Comparison of ENCODE assay signal across 8 cellular contexts in the genomic region with DNA sequence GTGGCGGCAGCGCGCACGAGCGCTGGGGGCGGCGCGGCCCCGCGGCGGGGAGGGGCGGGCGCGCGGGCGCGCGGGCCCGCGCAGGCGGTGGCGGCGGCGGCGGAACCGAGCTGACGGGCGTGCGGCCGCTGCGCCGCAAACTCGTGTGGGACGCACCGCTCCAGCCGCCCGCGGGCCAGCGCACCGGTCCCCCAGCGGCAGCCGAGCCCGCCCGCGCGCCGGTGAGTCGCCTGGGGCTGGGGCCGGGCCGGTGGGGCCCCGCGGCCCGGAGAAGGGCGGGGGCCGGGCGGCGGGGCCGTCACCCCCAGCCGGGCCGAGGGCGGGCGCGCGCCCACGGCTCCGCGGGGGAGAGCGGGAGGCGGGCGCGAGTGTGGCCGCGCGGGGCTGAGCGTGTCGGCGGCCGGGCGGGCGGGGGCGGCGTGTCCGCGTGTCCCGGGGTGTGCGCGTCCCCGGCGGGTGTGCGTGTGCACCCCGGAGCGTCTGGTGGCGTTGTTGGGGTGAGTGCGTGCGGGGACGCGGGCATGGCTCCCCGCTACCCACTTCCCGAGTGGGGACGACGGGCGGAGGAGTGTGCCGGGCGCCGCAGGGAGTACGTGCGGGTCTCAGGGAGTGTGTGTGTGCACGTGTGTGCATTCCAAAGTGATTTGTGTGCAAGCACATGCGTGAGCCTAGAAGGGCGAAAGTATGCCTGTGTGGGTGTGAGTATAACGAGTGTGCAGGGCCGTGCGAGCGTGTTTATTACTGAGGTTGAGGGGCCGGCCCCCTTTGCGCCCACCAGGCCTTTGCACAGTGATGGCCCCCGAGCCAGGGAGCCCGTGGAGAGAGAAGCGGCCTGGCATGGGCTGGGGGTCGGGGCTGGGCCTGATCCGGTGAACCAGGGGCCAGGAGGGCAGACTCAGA. TPM values are rescaled to one million over a fixed set of nuclear protein-coding genes. Genes with fewer than 3 reads are reported as not detected.
DNase-seq lines count a peak whose midpoint lies in the region; ATAC-seq and TF ChIP-seq lines count a peak whose summit lies in the region.

A gene (plus strand): TSS at position 85 of the 900 bp plus-strand sequence. CDS start 44,016 bp downstream, outside the sequence.

- WGBS in lung, 2 donors, result 0 to 1% methylated on average over 63 to 121 of the region's 121 CpGs
- WGBS in stomach, 5 donors, result 1 to 17% (median 1%) methylated on average over 7 to 117 of the region's 121 CpGs

- TF ChIP-seq CTCF in HEK293 (tag by site-specific recombination; IDR thresholded peaks at IDR 0.05), result no peak
- TF ChIP-seq CTCF in WI38 (IDR thresholded peaks at IDR 0.05; ENCODE audit: low read depth, low read length), result no peak
- TF ChIP-seq CTCF in lung (IDR thresholded peaks at IDR 0.05; ENCODE audit: control extremely low read depth, extremely low read depth), result no peak
- no peak for TF ChIP-seq CTCF in stomach (IDR thresholded peaks at IDR 0.05)

- POLR2A ChIA-PET in HEK293 (lab: Yijun Ruan, JAX), result interaction anchor here (1.1 kb wide), 1 partner anchor 39 kb away, joined by 3 read pairs; no protein-coding TSS in a partner anchor

- H3K9me3 ChIP-seq in HEK293 (ENCODE audit: control insufficient read depth, insufficient read depth, low read depth, low read length), result no peaks in the 10 kb centered on the region
- no peaks in the 10 kb centered on the region for H3K9me3 ChIP-seq in lung (ENCODE audit: control insufficient read depth in 2 of 2, insufficient read depth in 1 of 2, low read length in 1 of 2)
- no peaks in the 10 kb centered on the region for H3K9me3 ChIP-seq in stomach

- H3K27me3 ChIP-seq in lung (ENCODE audit: control insufficient read depth, insufficient read depth), result no peaks in the 10 kb centered on the region
- H3K27me3 ChIP-seq in stomach, result no peaks in the 10 kb centered on the region

- intact Hi-C loops in stomach (cut with DNase I; ENCODE audit: low total_unique reads), result no loop called here

- H3K4me3 ChIP-seq in HEK293 (ENCODE audit: low read depth, low read length) (peak within 1 kb of the TSS; percentile 76), WI38 (ENCODE audit: low read depth, low read length) (peak within 1 kb of the TSS; percentile 92), lung (peak within 1 kb of the TSS; percentile 61), stomach (peak within 1 kb of the TSS; percentile 69 to 81 (median 72))

- CTCF ChIA-PET in HEK293 (lab: Yijun Ruan, JAX), result no interaction called here

- TF ChIP-seq POLR2A in stomach (IDR thresholded peaks at IDR 0.05), result no peak

- no peak for TF ChIP-seq EP300 in stomach (IDR thresholded peaks at IDR 0.05)

- DNase-seq in CD1c-positive myeloid dendritic cell (ENCODE audit: extremely low spot score) (peak; percentile 67), dermis microvascular lymphatic vessel endothelial cell (ENCODE audit: low read depth in 2 of 2) (peak in 1 of 2 donors; percentile 58), lung (ENCODE audit: low spot score) (no peak), stomach (peak; percentile 40), NCI-H2029 treated with DMSO at 0.1 percent for 48 hours (lab: John Stamatoyannopoulos, UW) (no peak)

- ATAC-seq in lung (ENCODE audit: insufficient read depth, low FRiP score), result peak; percentile 42
- ATAC-seq in HG03571 (IDR thresholded peaks at IDR 0.05; ENCODE audit: unreplicated experiment), result no peak

- H3K36me3 ChIP-seq in HEK293 (ENCODE audit: control insufficient read depth in 2 of 2, insufficient read depth in 1 of 2, low read length in 2 of 2) (no peaks in the 10 kb centered on the region), lung (ENCODE audit: control insufficient read depth in 2 of 2, insufficient read depth in 2 of 2, low read length in 2 of 2) (no peaks in the 10 kb centered on the region), stomach (no peaks in the 10 kb centered on the region)

- H3K4me1 ChIP-seq in HEK293 (ENCODE audit: control insufficient read depth, insufficient read depth, low read length) (peaks cover 5% of the 10 kb centered on the region), lung (ENCODE audit: control insufficient read depth in 2 of 2, insufficient read depth in 2 of 2, low read length in 2 of 2) (peaks cover 0 to 13% of the 10 kb centered on the region in 2 donors), stomach (peaks cover 38 to 58% (median 48%) of the 10 kb centered on the region in 4 donors)

- H3K27ac ChIP-seq in HEK293 (ENCODE audit: extremely low read depth, low read depth, low read length) (peak within 1 kb of the TSS; percentile 80), lung (ENCODE audit: low read depth in 1 of 2, low read length in 1 of 2) (peak within 1 kb of the TSS; percentile 58 to 87), stomach (peak within 1 kb of the TSS; percentile 86 to 96 (median 89))

TF ChIP-seq in HEK293, 187 proteins besides CTCF, POLR2A, EP300 and RAD21 (continues in another document):
- TF ChIP-seq ZNF777 (tag by site-specific recombination; IDR thresholded peaks at IDR 0.05; ENCODE audit: borderline replicate concordance) (no peak), RBAK (tag by site-specific recombination; IDR thresholded peaks at IDR 0.05) (no peak), KLF8 (tag by site-specific recombination; IDR thresholded peaks at IDR 0.05) (0 out of 2 replicates have a peak, but pooled peaks have one; percentile 31), ZBTB21 (tag by site-specific recombination; IDR thresholded peaks at IDR 0.05) (no peak), EGR2 (tag by site-specific recombination; IDR thresholded peaks at IDR 0.05; ENCODE audit: low read depth) (peak; percentile 70), MEIS1 (CRISPR knock-in tag; IDR thresholded peaks at IDR 0.05; ENCODE audit: borderline replicate concordance) (no peak), MYNN (tag by site-specific recombination; IDR thresholded peaks at IDR 0.05; ENCODE audit: borderline replicate concordance) (no peak), ZNF561 (tag by site-specific recombination; IDR thresholded peaks at IDR 0.05; ENCODE audit: borderline replicate concordance) (no peak), ZNF433 (tag by site-specific recombination; IDR thresholded peaks at IDR 0.05; ENCODE audit: low read depth) (no peak), ZFP37 (tag by site-specific recombination; IDR thresholded peaks at IDR 0.05) (0 out of 2 replicates have a peak, but pooled peaks have one; percentile 24), ZNF341 (tag by site-specific recombination; IDR thresholded peaks at IDR 0.05; ENCODE audit: low read depth) (no peak), ZNF133 (tag by site-specific recombination; IDR thresholded peaks at IDR 0.05) (no peak)
- TF ChIP-seq, protein P1, sequence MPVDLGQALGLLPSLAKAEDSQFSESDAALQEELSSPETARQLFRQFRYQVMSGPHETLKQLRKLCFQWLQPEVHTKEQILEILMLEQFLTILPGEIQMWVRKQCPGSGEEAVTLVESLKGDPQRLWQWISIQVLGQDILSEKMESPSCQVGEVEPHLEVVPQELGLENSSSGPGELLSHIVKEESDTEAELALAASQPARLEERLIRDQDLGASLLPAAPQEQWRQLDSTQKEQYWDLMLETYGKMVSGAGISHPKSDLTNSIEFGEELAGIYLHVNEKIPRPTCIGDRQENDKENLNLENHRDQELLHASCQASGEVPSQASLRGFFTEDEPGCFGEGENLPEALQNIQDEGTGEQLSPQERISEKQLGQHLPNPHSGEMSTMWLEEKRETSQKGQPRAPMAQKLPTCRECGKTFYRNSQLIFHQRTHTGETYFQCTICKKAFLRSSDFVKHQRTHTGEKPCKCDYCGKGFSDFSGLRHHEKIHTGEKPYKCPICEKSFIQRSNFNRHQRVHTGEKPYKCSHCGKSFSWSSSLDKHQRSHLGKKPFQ (tag by site-specific recombination; IDR thresholded peaks at IDR 0.05), result 0 out of 2 replicates have a peak, but pooled peaks have one; percentile 27
- TF ChIP-seq, protein P2, sequence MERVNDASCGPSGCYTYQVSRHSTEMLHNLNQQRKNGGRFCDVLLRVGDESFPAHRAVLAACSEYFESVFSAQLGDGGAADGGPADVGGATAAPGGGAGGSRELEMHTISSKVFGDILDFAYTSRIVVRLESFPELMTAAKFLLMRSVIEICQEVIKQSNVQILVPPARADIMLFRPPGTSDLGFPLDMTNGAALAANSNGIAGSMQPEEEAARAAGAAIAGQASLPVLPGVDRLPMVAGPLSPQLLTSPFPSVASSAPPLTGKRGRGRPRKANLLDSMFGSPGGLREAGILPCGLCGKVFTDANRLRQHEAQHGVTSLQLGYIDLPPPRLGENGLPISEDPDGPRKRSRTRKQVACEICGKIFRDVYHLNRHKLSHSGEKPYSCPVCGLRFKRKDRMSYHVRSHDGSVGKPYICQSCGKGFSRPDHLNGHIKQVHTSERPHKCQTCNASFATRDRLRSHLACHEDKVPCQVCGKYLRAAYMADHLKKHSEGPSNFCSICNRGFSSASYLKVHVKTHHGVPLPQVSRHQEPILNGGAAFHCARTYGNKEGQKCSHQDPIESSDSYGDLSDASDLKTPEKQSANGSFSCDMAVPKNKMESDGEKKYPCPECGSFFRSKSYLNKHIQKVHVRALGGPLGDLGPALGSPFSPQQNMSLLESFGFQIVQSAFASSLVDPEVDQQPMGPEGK (tag by site-specific recombination; IDR thresholded peaks at IDR 0.05), result peak; percentile 55
- TF ChIP-seq, protein P3, sequence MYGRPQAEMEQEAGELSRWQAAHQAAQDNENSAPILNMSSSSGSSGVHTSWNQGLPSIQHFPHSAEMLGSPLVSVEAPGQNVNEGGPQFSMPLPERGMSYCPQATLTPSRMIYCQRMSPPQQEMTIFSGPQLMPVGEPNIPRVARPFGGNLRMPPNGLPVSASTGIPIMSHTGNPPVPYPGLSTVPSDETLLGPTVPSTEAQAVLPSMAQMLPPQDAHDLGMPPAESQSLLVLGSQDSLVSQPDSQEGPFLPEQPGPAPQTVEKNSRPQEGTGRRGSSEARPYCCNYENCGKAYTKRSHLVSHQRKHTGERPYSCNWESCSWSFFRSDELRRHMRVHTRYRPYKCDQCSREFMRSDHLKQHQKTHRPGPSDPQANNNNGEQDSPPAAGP (tag by site-specific recombination; IDR thresholded peaks at IDR 0.05), result 0 out of 2 replicates have a peak, but pooled peaks have one; percentile 34
- TF ChIP-seq, protein P4, sequence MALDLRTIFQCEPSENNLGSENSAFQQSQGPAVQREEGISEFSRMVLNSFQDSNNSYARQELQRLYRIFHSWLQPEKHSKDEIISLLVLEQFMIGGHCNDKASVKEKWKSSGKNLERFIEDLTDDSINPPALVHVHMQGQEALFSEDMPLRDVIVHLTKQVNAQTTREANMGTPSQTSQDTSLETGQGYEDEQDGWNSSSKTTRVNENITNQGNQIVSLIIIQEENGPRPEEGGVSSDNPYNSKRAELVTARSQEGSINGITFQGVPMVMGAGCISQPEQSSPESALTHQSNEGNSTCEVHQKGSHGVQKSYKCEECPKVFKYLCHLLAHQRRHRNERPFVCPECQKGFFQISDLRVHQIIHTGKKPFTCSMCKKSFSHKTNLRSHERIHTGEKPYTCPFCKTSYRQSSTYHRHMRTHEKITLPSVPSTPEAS (tag by site-specific recombination; IDR thresholded peaks at IDR 0.05), result peak; percentile 92

RNA-seq across cellular contexts. Expression of the gene that starts here (rescaled TPM):
- total RNA-seq in dermis microvascular lymphatic vessel endothelial cell (10.8 and 23.0 TPM in 2 replicates), lung (10 to 100 TPM; 49.1 to 86.2 TPM), stomach (10 to 100 TPM; 24.5 to 76.8 (median 35.6) TPM)
- polyA plus RNA-seq in lung (10 to 100 TPM; 19.0 to 57.2 TPM), stomach (10 to 100 TPM in 2 of 3 donors, 1 to 10 TPM in 1; 6.0 to 18.9 (median 18.3) TPM)

Comparison
In these comparisons a context has a peak if more than half of its experiments do, and no peak if none do; other contexts are left out.
1. DNase-seq: peak in CD1c-positive myeloid dendritic cell (single experiment) and stomach (single experiment); none in lung (single experiment) and NCI-H2029 treated with DMSO at 0.1 percent for 48 hours (single experiment).
2. Peak in every context shown above with its lines, with median percentiles within 50 percentile points of each other: H3K27ac ChIP-seq and H3K4me3 ChIP-seq.